Comparison of ENCODE assay signal across 25 cellular contexts in the genomic region with DNA sequence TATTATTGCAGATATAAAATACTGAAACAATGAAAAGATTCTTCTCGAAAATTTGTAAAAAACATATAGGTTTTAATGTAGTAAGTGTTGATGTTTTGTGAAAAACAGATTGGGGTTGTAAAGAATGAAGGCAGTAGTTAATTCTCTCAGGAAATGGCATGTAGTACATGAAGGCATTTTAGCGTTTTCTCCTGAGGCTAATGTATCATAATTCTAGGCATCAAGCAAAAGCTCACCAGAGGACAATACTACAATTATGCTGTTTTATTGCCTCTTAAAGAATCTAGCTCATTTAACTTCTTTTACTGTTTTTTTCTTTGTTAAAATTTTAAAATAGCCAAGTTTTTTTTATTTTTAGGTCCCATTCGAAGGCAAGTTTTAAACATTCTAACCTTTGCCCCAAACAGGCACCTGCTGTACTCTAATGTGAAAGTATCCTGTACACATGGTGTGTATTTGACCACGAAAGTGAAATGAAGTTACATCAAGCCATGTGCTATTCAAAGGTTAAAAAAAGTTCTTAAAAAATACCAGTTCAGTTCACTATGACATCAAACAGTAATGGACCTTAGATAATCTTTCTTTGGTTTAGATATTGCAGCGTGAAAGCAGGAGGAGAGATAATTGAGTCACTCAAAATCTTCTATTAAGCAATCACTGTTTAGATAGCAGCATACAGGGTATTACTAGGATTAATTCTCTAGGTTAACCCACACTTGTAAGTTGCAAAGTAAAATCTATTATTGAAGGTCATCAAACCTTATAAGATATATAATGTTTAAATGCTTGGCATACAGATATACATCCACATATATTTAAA.
"Had no signal": no experiment of that assay in that cellular context is flagged by ENCODE, and none has a peak within 500 bp of the region (broad histone marks: within the 10 kb centered on the region; RNA-seq: fewer than 3 reads in every experiment).

No MANE protein-coding gene starts in this region.

- FAIRE-seq: colon, keratinocyte had no signal

- H3K27ac ChIP-seq: gastrocnemius medialis, neutrophil, ovary, stomach, suprapubic skin, tibial nerve had no signal

- H3K36me3 Mint-ChIP-seq: brain; stimulated activated memory B cell treated with anti-CD40 and anti-IgM and Interleukin-4, amounts not matched to agents 10 μg/mL and 1 μg/mL and 100 μg/mL, for 72 hours had no signal

- H3K4me1 Mint-ChIP-seq: activated B cell treated with CpG ODN at 0.5 μM for 24 hours; activated CD4-positive, alpha-beta T cell treated with anti-CD3 and anti-CD28 coated beads for 36 hours; stimulated activated memory B cell treated with anti-CD40 and anti-IgM and Interleukin-4, amounts not matched to agents 10 μg/mL and 1 μg/mL and 100 μg/mL, for 72 hours had no signal

- H3K9me3 ChIP-seq: gastrocnemius medialis, neutrophil, ovary, stomach, suprapubic skin, tibial nerve had no signal

- H3K27me3 Mint-ChIP-seq: activated B cell treated with CpG ODN at 0.5 μM for 24 hours; stimulated activated memory B cell treated with anti-CD40 and anti-IgM and Interleukin-4, amounts not matched to agents 10 μg/mL and 1 μg/mL and 100 μg/mL, for 72 hours had no signal

- ATAC-seq: activated CD4-positive, alpha-beta T cell treated with anti-CD3 and anti-CD28 coated beads for 36 hours; activated T-cell treated with anti-CD3 and anti-CD28 coated beads, Interleukin-2, amount 50 U/mL, for 72 hours; esophagus mucosa; gastrocnemius medialis; left colon; right cardiac atrium; stimulated activated memory B cell treated with anti-CD40 and anti-IgM and Interleukin-4, amounts not matched to agents 10 μg/mL and 1 μg/mL and 100 μg/mL, for 72 hours; T-helper 17 cell had no signal

- H3K27ac Mint-ChIP-seq: activated B cell treated with CpG ODN at 0.5 μM for 24 hours; activated CD4-positive, alpha-beta T cell treated with anti-CD3 and anti-CD28 coated beads for 36 hours; activated naive CD4-positive, alpha-beta T cell treated with anti-CD3 and anti-CD28 coated beads for 36 hours; activated T-cell treated with anti-CD3 and anti-CD28 coated beads, Interleukin-2, amount 50 U/mL, for 72 hours; brain; stimulated activated memory B cell treated with anti-CD40 and anti-IgM and Interleukin-4, amounts not matched to agents 10 μg/mL and 1 μg/mL and 100 μg/mL, for 72 hours; T-helper 17 cell had no signal

- H3K27me3 ChIP-seq: gastrocnemius medialis, ovary, stomach, suprapubic skin, tibial nerve had no signal

- DNase-seq: activated B cell treated with CpG ODN at 0.5 μM for 24 hours; activated CD4-positive, alpha-beta T cell treated with anti-CD3 and anti-CD28 coated beads for 36 hours; activated CD4-positive, alpha-beta T cell treated with anti-CD3 and anti-CD28 coated beads, Interleukin-2, amount 50 U/mL, for 4 hours; activated effector memory CD4-positive, alpha-beta T cell treated with Interleukin-2 at 50 U/mL for 16 hours; activated naive CD4-positive, alpha-beta T cell treated with anti-CD3 and anti-CD28 coated beads for 36 hours; activated T-cell treated with anti-CD3 and anti-CD28 coated beads, Interleukin-2, amount 50 U/mL, for 72 hours; anterior cingulate cortex; effector memory CD4-positive, alpha-beta T cell; gastrocnemius medialis; left colon; mesenchymal stem cell; ovary; right cardiac atrium; stimulated activated CD4-positive, alpha-beta T cell treated with anti-CD3 and anti-CD28 coated beads, Interleukin-1b, Interleukin-23, amount 100 ng/mL, for 48 hours; stomach; T-helper 17 cell had no signal

- H3K4me3 ChIP-seq: gastrocnemius medialis, ovary, stomach, suprapubic skin, tibial nerve had no signal

- H3K9me3 Mint-ChIP-seq: activated B cell treated with CpG ODN at 0.5 μM for 24 hours; activated naive CD4-positive, alpha-beta T cell treated with anti-CD3 and anti-CD28 coated beads for 36 hours; nephron had no signal

- H3K4me3 Mint-ChIP-seq: activated B cell treated with CpG ODN at 0.5 μM for 24 hours; activated CD4-positive, alpha-beta T cell treated with anti-CD3 and anti-CD28 coated beads for 36 hours; activated naive CD4-positive, alpha-beta T cell treated with anti-CD3 and anti-CD28 coated beads for 36 hours; activated T-cell treated with anti-CD3 and anti-CD28 coated beads, Interleukin-2, amount 50 U/mL, for 72 hours; brain; nephron; stimulated activated memory B cell treated with anti-CD40 and anti-IgM and Interleukin-4, amounts not matched to agents 10 μg/mL and 1 μg/mL and 100 μg/mL, for 72 hours; T-helper 17 cell had no signal

- H3K4me1 ChIP-seq: suprapubic skin had no signal

- H3K36me3 ChIP-seq: gastrocnemius medialis, neutrophil, ovary, stomach, suprapubic skin, tibial nerve had no signal
